Comparison of ENCODE assay signal across 1 cellular context in the genomic region with DNA sequence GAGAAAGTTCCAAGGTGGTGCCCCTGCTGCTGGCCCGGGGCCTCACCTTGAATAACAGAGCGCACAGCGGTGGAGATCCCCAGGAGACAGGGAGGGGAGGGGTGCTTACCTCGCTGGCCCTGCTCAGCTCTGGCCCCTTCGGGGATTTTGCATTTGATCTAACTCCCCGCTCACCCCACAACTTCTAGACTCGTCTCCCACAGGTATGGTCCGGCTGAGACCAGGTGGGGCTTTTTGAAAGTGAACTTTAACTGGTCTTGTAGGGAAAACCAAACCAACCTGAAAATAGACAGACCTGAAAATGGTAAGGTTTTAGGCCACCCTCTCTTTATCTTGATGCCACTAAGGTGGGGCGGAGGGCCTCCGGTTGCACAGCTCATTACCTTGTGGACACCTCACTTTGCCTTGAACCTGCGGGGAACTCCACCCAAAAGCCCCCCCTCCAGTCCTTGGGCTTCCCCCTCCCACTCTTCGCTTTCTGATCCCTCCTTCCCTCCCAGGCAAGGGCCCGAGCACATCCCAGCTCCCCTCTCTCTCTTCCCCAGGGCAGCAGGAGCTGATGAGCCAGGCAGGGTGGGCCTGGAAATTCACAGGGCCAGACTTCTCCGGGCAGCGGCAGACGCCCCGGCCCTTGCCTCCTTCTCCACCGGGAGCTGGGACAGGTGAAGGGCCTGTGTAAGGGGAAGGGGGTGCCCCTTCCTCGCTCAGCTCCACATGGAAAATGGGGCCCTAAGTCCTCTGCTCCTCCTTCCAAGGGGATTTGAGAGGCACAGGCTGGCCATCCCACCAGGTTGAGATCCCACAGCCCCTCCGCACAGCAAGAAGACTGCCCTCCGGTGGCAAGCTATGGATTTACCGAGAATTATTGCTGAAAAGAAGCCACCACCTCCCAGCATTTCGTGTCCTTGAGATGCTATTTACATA.
A peak's percentile ranks its signal among the peaks of the same experiment; 100 is the strongest.
TF ChIP-seq lines count a peak whose summit lies in the region.

No MANE protein-coding gene starts in this region.

TF ChIP-seq in K562, 482 proteins besides CTCF, POLR2A, EP300 and RAD21 (continued from another document):
- TF ChIP-seq MAZ (CRISPR knock-in tag; conservative IDR thresholded peaks at IDR 0.05 in 1 of 2, IDR thresholded peaks at IDR 0.05 in 1 of 2), result peak; percentile 17 to 66; a peak in 2 of 4 replicates
